ENCODE assay signal across 1 cellular context in the genomic region with DNA sequence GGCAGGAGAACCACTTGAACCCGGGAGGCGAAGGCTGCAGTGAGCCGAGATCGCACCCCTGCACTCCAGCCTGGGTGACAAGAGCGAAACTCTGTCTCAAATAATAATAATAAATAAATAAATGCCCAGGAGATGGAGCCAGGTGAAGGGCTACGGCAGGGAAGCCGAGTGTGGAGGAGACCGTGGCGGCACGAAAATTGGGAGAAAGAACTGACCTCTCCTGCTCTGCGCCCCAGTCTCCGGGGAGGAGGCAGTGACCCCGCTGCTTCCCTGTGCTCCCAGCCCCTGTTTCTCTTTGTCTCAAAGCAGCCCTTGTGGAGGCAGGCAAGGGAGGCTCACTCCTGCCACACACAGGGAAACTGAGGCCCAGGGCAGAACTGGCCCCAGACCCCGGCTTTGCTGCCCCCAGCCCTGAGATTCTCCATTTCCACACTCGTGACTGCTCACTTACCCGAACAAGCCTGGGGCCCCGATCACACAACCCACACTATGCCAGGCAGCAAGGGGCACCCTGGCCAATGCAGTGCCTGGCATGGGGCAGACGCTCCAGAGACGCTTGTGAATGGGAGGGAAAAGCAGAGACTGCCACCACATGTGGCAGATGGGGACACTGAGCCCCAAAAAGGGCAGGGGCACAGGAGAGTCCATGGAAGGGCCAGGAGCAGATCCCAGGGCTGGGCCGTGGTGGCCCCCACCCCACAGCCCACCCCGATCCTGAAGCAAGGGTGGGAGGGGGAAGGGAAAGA.
TF ChIP-seq lines count a peak whose summit lies in the region.

No MANE protein-coding gene starts in this region.

TF ChIP-seq in HEK293, 187 proteins besides CTCF, POLR2A, EP300 and RAD21 (continued from another document):
- TF ChIP-seq, protein P1, sequence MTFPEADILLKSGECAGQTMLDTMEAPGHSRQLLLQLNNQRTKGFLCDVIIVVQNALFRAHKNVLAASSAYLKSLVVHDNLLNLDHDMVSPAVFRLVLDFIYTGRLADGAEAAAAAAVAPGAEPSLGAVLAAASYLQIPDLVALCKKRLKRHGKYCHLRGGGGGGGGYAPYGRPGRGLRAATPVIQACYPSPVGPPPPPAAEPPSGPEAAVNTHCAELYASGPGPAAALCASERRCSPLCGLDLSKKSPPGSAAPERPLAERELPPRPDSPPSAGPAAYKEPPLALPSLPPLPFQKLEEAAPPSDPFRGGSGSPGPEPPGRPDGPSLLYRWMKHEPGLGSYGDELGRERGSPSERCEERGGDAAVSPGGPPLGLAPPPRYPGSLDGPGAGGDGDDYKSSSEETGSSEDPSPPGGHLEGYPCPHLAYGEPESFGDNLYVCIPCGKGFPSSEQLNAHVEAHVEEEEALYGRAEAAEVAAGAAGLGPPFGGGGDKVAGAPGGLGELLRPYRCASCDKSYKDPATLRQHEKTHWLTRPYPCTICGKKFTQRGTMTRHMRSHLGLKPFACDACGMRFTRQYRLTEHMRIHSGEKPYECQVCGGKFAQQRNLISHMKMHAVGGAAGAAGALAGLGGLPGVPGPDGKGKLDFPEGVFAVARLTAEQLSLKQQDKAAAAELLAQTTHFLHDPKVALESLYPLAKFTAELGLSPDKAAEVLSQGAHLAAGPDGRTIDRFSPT (tag by site-specific recombination; IDR thresholded peaks at IDR 0.05), result peak; percentile 59; the same call in 1 of the 2 replicates
